ENCODE assay signal across 9 cellular contexts in the genomic region with DNA sequence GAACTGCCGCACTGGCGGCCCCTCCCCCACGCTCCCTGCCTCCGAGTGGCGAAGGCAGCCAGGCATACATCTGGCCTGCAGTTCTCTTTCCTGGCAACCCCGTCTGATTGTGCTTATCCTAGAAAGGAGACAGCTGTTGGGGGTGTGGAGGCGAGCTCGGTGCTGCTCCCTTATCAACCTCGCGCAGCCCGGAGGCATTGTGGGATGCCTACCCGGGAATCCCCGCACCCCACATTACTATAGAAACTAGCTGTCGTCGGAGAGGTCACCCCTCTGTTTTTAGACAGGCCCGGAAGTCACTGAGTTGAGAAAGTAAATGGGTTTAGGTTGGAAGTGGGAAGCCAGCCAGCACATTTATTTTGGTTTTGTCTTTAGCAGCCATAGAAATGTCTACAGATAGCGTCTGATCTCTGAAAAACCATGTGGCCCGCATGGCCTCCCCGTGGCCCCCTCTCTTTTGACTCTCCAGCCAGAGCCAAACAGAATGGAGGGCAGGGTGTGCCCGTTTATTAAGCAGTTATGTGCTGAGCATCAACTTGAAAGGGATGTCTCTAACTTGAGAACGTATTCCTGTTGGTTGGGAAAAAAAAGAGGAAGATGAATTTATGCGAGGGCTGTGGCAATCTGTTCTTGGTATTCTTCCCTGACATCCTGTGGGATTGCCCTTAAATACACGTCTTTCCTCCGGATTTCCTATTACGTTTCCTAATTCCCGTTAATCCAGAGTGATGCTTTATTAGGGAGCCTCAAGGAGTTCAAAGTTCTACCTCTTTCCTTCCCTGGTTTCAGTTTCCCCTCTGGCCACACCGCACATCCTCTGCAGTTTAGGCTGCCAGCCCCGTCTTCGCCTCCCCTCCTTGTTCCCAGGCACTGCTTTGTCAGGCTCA. TPM values are rescaled to one million over a fixed set of nuclear protein-coding genes. Genes with fewer than 3 reads are reported as not detected.
DNase-seq lines count a peak whose midpoint lies in the region; ATAC-seq, FAIRE-seq and TF ChIP-seq lines count a peak whose summit lies in the region.
"Had no signal": no experiment of that assay in that cellular context is flagged by ENCODE, and none has a peak within 500 bp of the region (broad histone marks: within the 10 kb centered on the region; RNA-seq: fewer than 3 reads in every experiment).

No MANE protein-coding gene starts in this region.

- POLR2A ChIA-PET in WTC11 (lab: Charles Lee), result interaction anchor here (1.3 kb wide), 1 partner anchor 9 kb away, joined by 4 read pairs; no protein-coding TSS in a partner anchor
- POLR2A ChIA-PET in CD4-positive, alpha-beta T cell (lab: Charles Lee), result no interaction called here

- intact Hi-C loops in heart right ventricle (cut with DNase I), result no loop called here
- intact Hi-C loops in CD4-positive, alpha-beta T cell (cut with DNase I, micrococcal nuclease), result no loop called here

- H3K9me3 ChIP-seq in heart right ventricle, result no peaks in the 10 kb centered on the region
- H3K9me3 ChIP-seq in smooth muscle cell (replicated peaks; ENCODE audit: low read depth), result no peaks in the 10 kb centered on the region
- H3K9me3 ChIP-seq in CD4-positive, alpha-beta T cell (ENCODE audit: control insufficient read depth, low read length), result no peaks in the 10 kb centered on the region

- no peak overlapping the region for H3K9ac ChIP-seq in smooth muscle cell (ENCODE audit: low read depth)

- peak overlapping the region; percentile 92 for H3K4me2 ChIP-seq in smooth muscle cell

- peak; percentile 37 for ATAC-seq in GM21447 (IDR thresholded peaks at IDR 0.05; ENCODE audit: unreplicated experiment)
- no peak for ATAC-seq in WTC11
- peak; percentile 39 to 68 (median 46) for ATAC-seq in heart right ventricle
- ATAC-seq in CD4-positive, alpha-beta T cell (ENCODE audit: poor library complexity), result no peak

- H3K27me3 Mint-ChIP-seq in WTC11 (ENCODE audit: low read depth), result no peaks in the 10 kb centered on the region; the same call in 1 of the 2 replicates
- H3K27me3 Mint-ChIP-seq in CD4-positive, alpha-beta T cell, result peaks cover 83% of the 10 kb centered on the region

- peak overlapping the region in 8 of 10 donors; percentile 2 to 47 (median 21) for H3K4me3 ChIP-seq in heart right ventricle
- H3K4me3 ChIP-seq in smooth muscle cell, result no peak overlapping the region

- H3K36me3 Mint-ChIP-seq in WTC11, result peaks cover 70% of the 10 kb centered on the region
- no peaks in the 10 kb centered on the region for H3K36me3 Mint-ChIP-seq in CD4-positive, alpha-beta T cell (ENCODE audit: low read depth)

- FAIRE-seq in GM19239 (lab: Jason Lieb, UNC), result no peak
- FAIRE-seq: TTC549 had no signal

- H3K79me2 ChIP-seq in smooth muscle cell (ENCODE audit: low read depth), result peaks cover 35% of the 10 kb centered on the region

- H3K27ac ChIP-seq in heart right ventricle, result peak overlapping the region in 9 of 10 donors; percentile 35 to 90 (median 71)
- peak overlapping the region; percentile 17 for H3K27ac ChIP-seq in smooth muscle cell (ENCODE audit: low read depth)
- no peak overlapping the region for H3K27ac ChIP-seq in CD4-positive, alpha-beta T cell (ENCODE audit: low read depth, low read length)

- peak overlapping the region; percentile 86 for H3K27ac Mint-ChIP-seq in WTC11
- no peak overlapping the region for H3K27ac Mint-ChIP-seq in CD4-positive, alpha-beta T cell

- TF ChIP-seq CTCF in WTC11 (IDR thresholded peaks at IDR 0.05) (no peak), heart right ventricle (IDR thresholded peaks at IDR 0.05) (no peak), smooth muscle cell (IDR thresholded peaks at IDR 0.05; ENCODE audit: borderline replicate concordance, insufficient read depth, poor library complexity, severe bottlenecking) (no peak)
- no peak for TF ChIP-seq CTCF in CD4-positive, alpha-beta T cell (IDR thresholded peaks at IDR 0.05)

- DNase-seq in A172 (ENCODE audit: low spot score) (peak; percentile 72), WTC11 (ENCODE audit: low spot score) (no peak), heart right ventricle (peak; percentile 81 to 90), smooth muscle cell (lab: John Stamatoyannopoulos, UW; ENCODE audit: unreplicated experiment) (peak; percentile 19), GM19239 (ENCODE audit: insufficient read length, low spot score) (no peak), NCI-H226 (no peak)
- DNase-seq in CD4-positive, alpha-beta T cell, result no peak

- CTCF ChIA-PET in WTC11 (lab: Charles Lee), result no interaction called here
- CTCF ChIA-PET in CD4-positive, alpha-beta T cell (lab: Charles Lee), result no interaction called here

- WGBS in heart right ventricle, 2 donors, result 12 to 15% methylated on average over 29 of the region's 29 CpGs
- 54% methylated on average over 29 of the region's 29 CpGs for WGBS in smooth muscle cell (ENCODE audit: low lambda C conversion rate)

- H4K20me1 ChIP-seq in smooth muscle cell (ENCODE audit: low read depth), result peaks cover 18% of the 10 kb centered on the region

- peaks cover 2% of the 10 kb centered on the region for H3F3A ChIP-seq in smooth muscle cell (ENCODE audit: low read depth)

- H3K27me3 ChIP-seq in heart right ventricle (peaks cover 0 to 63% (median 10%) of the 10 kb centered on the region in 7 donors), smooth muscle cell (ENCODE audit: low read depth) (no peaks in the 10 kb centered on the region)
- H3K27me3 ChIP-seq in CD4-positive, alpha-beta T cell (ENCODE audit: control insufficient read depth, insufficient read depth, low read length), result peaks cover 59% of the 10 kb centered on the region

- no peak overlapping the region for H3K4me3 Mint-ChIP-seq in WTC11
- H3K4me3 Mint-ChIP-seq in CD4-positive, alpha-beta T cell, result no peak overlapping the region

- peaks cover 17 to 98% (median 72%) of the 10 kb centered on the region in 9 donors for H3K4me1 ChIP-seq in heart right ventricle
- H3K4me1 ChIP-seq in smooth muscle cell (ENCODE audit: low read depth), result peaks cover 23% of the 10 kb centered on the region

- no peak overlapping the region for H2AFZ ChIP-seq in smooth muscle cell (ENCODE audit: low read depth)

- H3K9me3 Mint-ChIP-seq in WTC11, result no peaks in the 10 kb centered on the region
- no peaks in the 10 kb centered on the region for H3K9me3 Mint-ChIP-seq in CD4-positive, alpha-beta T cell

- peaks cover 33% of the 10 kb centered on the region for H3K4me1 Mint-ChIP-seq in WTC11
- H3K4me1 Mint-ChIP-seq in CD4-positive, alpha-beta T cell (ENCODE audit: low read depth), result peaks cover 17% of the 10 kb centered on the region

- H3K36me3 ChIP-seq in heart right ventricle (peaks cover 0 to 25% (median 0%) of the 10 kb centered on the region in 9 donors), smooth muscle cell (ENCODE audit: low read depth) (peaks cover 4% of the 10 kb centered on the region)

TF ChIP-seq in WTC11, 78 proteins besides CTCF, POLR2A, EP300 and RAD21 (continues in another document):
- TF ChIP-seq STAT6 (CRISPR knock-in tag; conservative IDR thresholded peaks at IDR 0.05; ENCODE audit: low read depth), result no peak
- TF ChIP-seq, protein P1, sequence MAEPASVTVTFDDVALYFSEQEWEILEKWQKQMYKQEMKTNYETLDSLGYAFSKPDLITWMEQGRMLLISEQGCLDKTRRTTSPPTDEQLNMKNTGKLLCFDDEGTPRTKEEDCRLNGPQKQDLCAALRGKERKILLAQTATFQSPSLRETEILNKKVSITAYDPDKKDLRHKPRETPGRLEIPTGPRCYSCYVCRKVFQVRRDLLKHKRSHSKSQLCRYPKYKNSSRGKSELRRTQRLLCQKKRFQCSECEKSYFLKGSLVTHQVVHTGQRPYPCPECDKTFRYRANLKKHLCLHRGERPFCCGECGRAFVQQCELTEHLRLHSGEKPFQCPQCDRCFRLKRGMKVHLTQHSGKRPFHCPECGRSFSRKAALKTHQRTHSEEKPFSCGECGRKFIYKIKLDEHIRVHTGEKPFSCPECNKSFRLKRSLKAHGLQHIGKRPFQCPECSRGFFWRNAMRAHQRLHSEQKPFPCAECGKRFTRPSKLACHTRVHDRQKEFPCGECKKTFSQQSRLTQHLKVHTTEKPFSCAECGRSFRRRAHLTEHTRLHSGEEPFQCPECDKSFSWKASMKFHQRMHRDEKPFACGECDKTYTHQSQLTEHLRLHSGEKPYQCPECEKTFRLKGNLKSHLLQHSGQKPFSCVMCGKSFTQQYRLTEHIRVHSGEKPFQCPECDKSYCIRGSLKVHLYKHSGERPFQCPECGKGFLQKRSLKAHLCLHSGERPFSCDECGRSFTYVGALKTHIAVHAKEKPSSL (CRISPR knock-in tag; conservative IDR thresholded peaks at IDR 0.05), result no peak

RNA-seq across cellular contexts. Expression of gene STC2, which starts 3.9 kb away (rescaled TPM):
- 0.03 and 0.10 TPM in 2 replicates for total RNA-seq in A172 (2014; rRNA removed; shearing (Covaris generic))
- 38.5 to 57.0 TPM (median 38.5 TPM) in 3 replicates for total RNA-seq in WTC11 (2021)
- 10 to 100 TPM in 3 of 10 donors, 1 to 10 TPM in 7; 3.7 to 26.9 (median 6.8) TPM for total RNA-seq in heart right ventricle
- polyA plus RNA-seq in heart right ventricle, result 1 to 10 TPM; 4.0 to 4.6 TPM
- 75.4 and 83.4 TPM in 2 replicates for total RNA-seq in smooth muscle cell
- polyA plus RNA-seq in smooth muscle cell, result 54.3 and 90.2 TPM in 2 replicates
- total RNA-seq in CD4-positive, alpha-beta T cell, result not detected

Comparison
In these comparisons a context has a peak if more than half of its experiments do, and no peak if none do; other contexts are left out.
1. DNase-seq: peak in A172 (single experiment), heart right ventricle (2 of 2) and smooth muscle cell (single experiment); none in WTC11 (single experiment), GM19239 (single experiment), NCI-H226 (single experiment) and CD4-positive, alpha-beta T cell (0 of 10).
2. ATAC-seq: peak in GM21447 (single experiment) and heart right ventricle (8 of 8); none in WTC11 (single experiment) and CD4-positive, alpha-beta T cell (single experiment).